8 cellular contexts compared by ENCODE assay signal in genomic region chr13:108215428-108215827, GRCh38. TPM values are rescaled to one million over a fixed set of nuclear protein-coding genes. Genes with fewer than 3 reads are reported as not detected.
DNase-seq lines count a peak whose midpoint lies in the region; ATAC-seq, FAIRE-seq and TF ChIP-seq lines count a peak whose summit lies in the region.

Gene LIG4, minus strand, starts transcription at chr13:108215536. Its CDS starts 4,268 bp downstream, at chr13:108211268.

- H3K36me3 ChIP-seq in upper lobe of left lung = peaks cover under 1 to 8% (median 5%) of the 10 kb centered on the region in 4 donors

- H3K27ac ChIP-seq in upper lobe of left lung = peak within 1 kb of the TSS; percentile 54 to 81 (median 70)

- peak within 1 kb of the TSS; percentile 8 to 60 (median 54) for H3K4me3 ChIP-seq in upper lobe of left lung

- intact Hi-C loops in left cardiac atrium (cut with DNase I) = no loop called here
- intact Hi-C loops in posterior vena cava (cut with DNase I) = no loop called here

- peak; percentile 76 for DNase-seq in GM12892 (ENCODE audit: insufficient read length)
- DNase-seq in NCI-H1436 treated with DMSO at 0.1 percent for 48 hours (lab: John Stamatoyannopoulos, UW) = peak; percentile 83
- DNase-seq in T follicular helper cell (ENCODE audit: low read depth) = peak; percentile 92
- peak; percentile 88 for DNase-seq in amniotic epithelial cell (ENCODE audit: low read depth)
- DNase-seq in left cardiac atrium = peak; percentile 95
- DNase-seq in posterior vena cava (ENCODE audit: low spot score) = peak; percentile 97
- peak; percentile 95 to 98 for DNase-seq in upper lobe of left lung

- TF ChIP-seq EP300 in upper lobe of left lung (IDR thresholded peaks at IDR 0.05) = no peak

- no peak for TF ChIP-seq CTCF in upper lobe of left lung (IDR thresholded peaks at IDR 0.05)

- 0 to 2% methylated on average over 3 to 8 of the region's 26 CpGs for whole genome bisulfite sequencing in upper lobe of left lung, 2 donors

- peaks cover 23 to 50% (median 36%) of the 10 kb centered on the region in 4 donors for H3K4me1 ChIP-seq in upper lobe of left lung

- no peaks in the 10 kb centered on the region for H3K27me3 ChIP-seq in upper lobe of left lung

- peak; percentile 99 for FAIRE-seq in GM12892 (lab: Jason Lieb, UNC)

- no peaks in the 10 kb centered on the region for H3K9me3 ChIP-seq in upper lobe of left lung

- TF ChIP-seq POLR2A in GM12892 (IDR thresholded peaks at IDR 0.05; ENCODE audit: low read depth, low read length) (peak; percentile 56; the same call in 1 of the 2 replicates), upper lobe of left lung (IDR thresholded peaks at IDR 0.05) (peak in 1 of 4 donors; percentile 36)

- ATAC-seq in HG02840 (IDR thresholded peaks at IDR 0.05; ENCODE audit: low FRiP score, unreplicated experiment) = peak; percentile 55
- peak; percentile 83 to 85 for ATAC-seq in left cardiac atrium
- ATAC-seq in upper lobe of left lung (ENCODE audit: low FRiP score in 2 of 2) = peak; percentile 87 to 88

RNA-seq across cellular contexts. Expression of gene LIG4, which starts in this region (rescaled TPM):
- polyA plus RNA-seq in GM12892 (2012; ENCODE audit: missing spikeins) = 7.0 TPM
- 10 to 100 TPM in 1 of 2 donors, 1 to 10 TPM in 1; 8.1 to 12.1 TPM for total RNA-seq in left cardiac atrium
- total RNA-seq in posterior vena cava = 10 to 100 TPM; 10.1 to 17.2 TPM
- 10 to 100 TPM in 2 of 6 donors, 1 to 10 TPM in 4; 6.3 to 22.1 (median 8.5) TPM for total RNA-seq in upper lobe of left lung

Comparison
In these comparisons a context has a peak if more than half of its experiments do, and no peak if none do; other contexts are left out.
1. Peak in every context shown above with its lines: DNase-seq, ATAC-seq, H3K4me3 ChIP-seq and H3K27ac ChIP-seq.